Comparison of ENCODE assay signal across 14 cellular contexts in the genomic region with DNA sequence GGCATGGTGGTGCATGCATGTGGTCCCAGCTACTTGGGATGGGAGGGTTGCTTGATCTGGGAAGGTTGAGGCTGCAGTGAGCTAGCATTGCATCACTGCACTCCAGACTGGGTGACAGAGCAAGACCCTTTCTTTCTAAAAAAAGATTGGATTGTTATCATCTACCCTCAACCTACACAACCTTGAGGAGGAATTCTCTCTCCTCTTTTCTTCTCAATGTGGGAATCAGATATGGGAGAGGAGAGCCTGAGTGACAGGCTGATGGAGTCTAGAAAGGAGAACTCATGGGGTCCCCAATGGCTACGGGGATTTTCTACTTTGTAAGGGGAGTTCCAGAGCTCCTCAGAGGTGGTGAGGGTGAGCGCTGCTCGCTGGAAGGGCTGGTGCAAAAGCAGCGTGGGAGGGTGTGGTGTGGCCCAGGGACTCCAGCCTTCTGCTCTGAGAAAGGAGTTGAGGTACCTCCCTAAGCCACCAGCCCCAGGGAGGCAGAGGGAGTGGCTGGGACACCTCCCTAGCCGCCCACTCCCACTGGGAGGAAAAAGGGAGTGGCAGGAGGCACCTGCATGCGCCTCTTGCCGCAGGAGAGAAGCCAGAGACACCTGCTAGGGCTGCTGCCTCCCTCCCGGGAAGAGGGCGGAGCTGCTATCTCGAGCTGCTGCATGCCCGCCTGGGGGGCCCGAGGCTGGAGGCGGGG. TPM values are rescaled to one million over a fixed set of nuclear protein-coding genes. Genes with fewer than 3 reads are reported as not detected.
DNase-seq lines count a peak whose midpoint lies in the region; ATAC-seq and TF ChIP-seq lines count a peak whose summit lies in the region.
"Had no signal": no experiment of that assay in that cellular context is flagged by ENCODE, and none has a peak within 500 bp of the region (broad histone marks: within the 10 kb centered on the region; RNA-seq: fewer than 3 reads in every experiment).

No MANE protein-coding gene starts in this region.

- H3F3A ChIP-seq in neural progenitor cell (ENCODE audit: low read depth) = no peaks in the 10 kb centered on the region

- H4K20me1 ChIP-seq in neural progenitor cell (ENCODE audit: low read depth) = no peaks in the 10 kb centered on the region

- H3K27ac Mint-ChIP-seq in neural progenitor cell = no peak overlapping the region
- no peak overlapping the region for H3K27ac Mint-ChIP-seq in immature natural killer cell
- H3K27ac Mint-ChIP-seq: activated naive CD4-positive, alpha-beta T cell treated with anti-CD3 and anti-CD28 coated beads for 36 hours; CD4-positive, alpha-beta T cell had no signal

- no peaks in the 10 kb centered on the region for H3K9me3 ChIP-seq in neural progenitor cell (ENCODE audit: low read depth)
- H3K9me3 ChIP-seq: sigmoid colon had no signal

- H3K9me3 Mint-ChIP-seq in neural progenitor cell (peaks cover 3% of the 10 kb centered on the region), immature natural killer cell (no peaks in the 10 kb centered on the region)
- H3K9me3 Mint-ChIP-seq: activated naive CD4-positive, alpha-beta T cell treated with anti-CD3 and anti-CD28 coated beads for 36 hours; CD4-positive, alpha-beta T cell had no signal

- no peak overlapping the region for H3K9ac ChIP-seq in neural progenitor cell

- peak; percentile 79 for ATAC-seq in GM18511 (IDR thresholded peaks at IDR 0.05; ENCODE audit: unreplicated experiment)
- peak; percentile 78 for ATAC-seq in GM21529 (IDR thresholded peaks at IDR 0.05; ENCODE audit: unreplicated experiment)
- ATAC-seq in HG03442 (IDR thresholded peaks at IDR 0.05; ENCODE audit: unreplicated experiment) = peak; percentile 92
- no peak for ATAC-seq in HG02840 (IDR thresholded peaks at IDR 0.05; ENCODE audit: low FRiP score, unreplicated experiment)

- no peak overlapping the region for H3K4me3 ChIP-seq in neural progenitor cell
- H3K4me3 ChIP-seq: dorsolateral prefrontal cortex, sigmoid colon had no signal

- no peak for DNase-seq in neural progenitor cell (ENCODE audit: low spot score)
- no peak for DNase-seq in EL
- no peak for DNase-seq in DMS153 treated with DMSO at 0.1 percent for 48 hours (lab: John Stamatoyannopoulos, UW; ENCODE audit: unreplicated experiment)
- DNase-seq in immature natural killer cell = no peak
- DNase-seq: activated naive CD4-positive, alpha-beta T cell treated with anti-CD3 and anti-CD28 coated beads for 36 hours; CD4-positive, alpha-beta T cell; hippocampal formation had no signal

- H3K4me1 ChIP-seq in neural progenitor cell = peaks cover 11% of the 10 kb centered on the region
- H3K4me1 ChIP-seq: sigmoid colon had no signal

- no peaks in the 10 kb centered on the region for H3K36me3 Mint-ChIP-seq in neural progenitor cell
- peaks cover 0 to 6% (median 3%) of the 10 kb centered on the region in 3 donors for H3K36me3 Mint-ChIP-seq in immature natural killer cell

- H3K4me3 Mint-ChIP-seq in neural progenitor cell (no peak overlapping the region), immature natural killer cell (no peak overlapping the region)
- H3K4me3 Mint-ChIP-seq: activated naive CD4-positive, alpha-beta T cell treated with anti-CD3 and anti-CD28 coated beads for 36 hours; CD4-positive, alpha-beta T cell had no signal

- H3K27me3 Mint-ChIP-seq in neural progenitor cell (ENCODE audit: insufficient read depth, low read depth) (peaks cover 4% of the 10 kb centered on the region), immature natural killer cell (ENCODE audit: low read depth in 3 of 3) (peaks cover 0 to 4% (median 0%) of the 10 kb centered on the region in 3 donors)
- H3K27me3 Mint-ChIP-seq: CD4-positive, alpha-beta T cell had no signal

- peak overlapping the region; percentile 2 for H3K4me2 ChIP-seq in neural progenitor cell

- H2AFZ ChIP-seq in neural progenitor cell (replicated peaks) = no peak overlapping the region

- H3K4me1 Mint-ChIP-seq in neural progenitor cell (peaks cover 8% of the 10 kb centered on the region), immature natural killer cell (no peaks in the 10 kb centered on the region)

- no peaks in the 10 kb centered on the region for H3K27me3 ChIP-seq in neural progenitor cell

- H3K36me3 ChIP-seq in neural progenitor cell = no peaks in the 10 kb centered on the region
- H3K36me3 ChIP-seq: sigmoid colon had no signal

- no peak overlapping the region for H3K27ac ChIP-seq in neural progenitor cell
- H3K27ac ChIP-seq: dorsolateral prefrontal cortex, sigmoid colon, VCaP had no signal

- no peaks in the 10 kb centered on the region for H3K79me2 ChIP-seq in neural progenitor cell (ENCODE audit: low read depth)

- TF ChIP-seq CTCF in neural progenitor cell (IDR thresholded peaks at IDR 0.05) = no peak

RNA-seq across cellular contexts. Expression of a gene that starts 48.4 kb away (rescaled TPM):
- total RNA-seq in neural progenitor cell (ENCODE audit: low replicate concordance) = 0.09 TPM in 1 of 2 replicates, not detected in the other
- 10 to 100 TPM; 27.2 to 52.1 (median 36.8) TPM for polyA plus RNA-seq in immature natural killer cell
- total RNA-seq: sigmoid colon had no signal
